ENCODE assay signal across 8 cellular contexts in the genomic region with DNA sequence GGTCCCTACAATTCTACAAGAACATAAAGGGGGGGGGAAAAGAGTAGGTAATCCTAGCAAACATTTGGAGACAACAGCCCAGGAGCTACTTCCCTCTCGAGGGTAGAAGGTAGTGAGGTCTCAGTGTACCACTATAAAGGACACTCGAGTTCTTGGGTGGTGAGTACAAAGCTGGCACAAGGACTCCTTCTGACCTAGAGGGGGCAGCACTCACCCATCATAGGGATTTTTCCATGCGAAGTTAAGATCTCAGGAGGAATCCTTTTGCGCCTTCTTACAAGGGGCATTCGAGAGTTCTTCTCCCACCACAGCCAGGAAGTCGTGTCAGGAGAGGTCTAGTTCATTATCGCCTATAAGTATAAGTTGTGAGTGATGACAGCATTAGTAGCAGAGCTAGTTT.
DNase-seq lines count a peak whose midpoint lies in the region; ATAC-seq and TF ChIP-seq lines count a peak whose summit lies in the region.

No MANE protein-coding gene starts in this region.

- H3K9me3 Mint-ChIP-seq in HFFc6, result no peaks in the 10 kb centered on the region
- no peaks in the 10 kb centered on the region for H3K9me3 Mint-ChIP-seq in activated CD8-positive, alpha-beta T cell treated with anti-CD3 and anti-CD28 coated beads for 36 hours

- intact Hi-C loops in activated CD8-positive, alpha-beta T cell treated with anti-CD3 and anti-CD28 coated beads for 36 hours (cut with micrococcal nuclease), result no loop called here

- H3K27me3 Mint-ChIP-seq in HFFc6 (ENCODE audit: insufficient read depth), result peaks cover 3% of the 10 kb centered on the region; the same call in 1 of the 2 replicates
- H3K27me3 Mint-ChIP-seq in activated CD8-positive, alpha-beta T cell treated with anti-CD3 and anti-CD28 coated beads for 36 hours, result peaks cover 2% of the 10 kb centered on the region

- no peak overlapping the region for H3K4me3 Mint-ChIP-seq in HFFc6
- no peak overlapping the region for H3K4me3 Mint-ChIP-seq in activated CD8-positive, alpha-beta T cell treated with anti-CD3 and anti-CD28 coated beads for 36 hours

- peaks cover 62% of the 10 kb centered on the region for H3K4me1 Mint-ChIP-seq in HFFc6 (ENCODE audit: low read depth)
- no peaks in the 10 kb centered on the region for H3K4me1 Mint-ChIP-seq in activated CD8-positive, alpha-beta T cell treated with anti-CD3 and anti-CD28 coated beads for 36 hours (ENCODE audit: low read depth)

- DNase-seq in AML-193 (lab: John Stamatoyannopoulos, UW) (peak; percentile 26 to 49), HFFc6 (peak; percentile 32), islet precursor cell (peak; percentile 80), COLO668 (lab: John Stamatoyannopoulos, UW; ENCODE audit: unreplicated experiment) (no peak), GM20000 (ENCODE audit: low spot score) (no peak), H4 (ENCODE audit: low spot score) (no peak)
- peak; percentile 13 for DNase-seq in activated CD8-positive, alpha-beta T cell treated with anti-CD3 and anti-CD28 coated beads for 36 hours

- H3K36me3 Mint-ChIP-seq in HFFc6 (ENCODE audit: low read depth), result no peaks in the 10 kb centered on the region
- H3K36me3 Mint-ChIP-seq in activated CD8-positive, alpha-beta T cell treated with anti-CD3 and anti-CD28 coated beads for 36 hours (ENCODE audit: low read depth), result no peaks in the 10 kb centered on the region

- no peak for ATAC-seq in activated CD8-positive, alpha-beta T cell treated with anti-CD3 and anti-CD28 coated beads for 36 hours
- no peak for ATAC-seq in GM21390 (IDR thresholded peaks at IDR 0.05; ENCODE audit: unreplicated experiment)

- TF ChIP-seq CTCF in HFFc6 (IDR thresholded peaks at IDR 0.05) (peak; percentile 80), GM20000 (IDR thresholded peaks at IDR 0.05; ENCODE audit: extremely low read depth, missing control alignments) (no peak)
- peak; percentile 11 for TF ChIP-seq CTCF in activated CD8-positive, alpha-beta T cell treated with anti-CD3 and anti-CD28 coated beads for 36 hours (IDR thresholded peaks at IDR 0.05)

- POLR2A ChIA-PET in activated CD8-positive, alpha-beta T cell treated with anti-CD3 and anti-CD28 coated beads for 36 hours (lab: Charles Lee), result interaction anchor here (0.8 to 1.3 kb wide), 2 partner anchors 10 to 1802 kb away, joined by 3 to 4 read pairs; no protein-coding TSS in a partner anchor

- no peak overlapping the region for H3K27ac Mint-ChIP-seq in HFFc6
- H3K27ac Mint-ChIP-seq in activated CD8-positive, alpha-beta T cell treated with anti-CD3 and anti-CD28 coated beads for 36 hours, result no peak overlapping the region

- CTCF ChIA-PET in activated CD8-positive, alpha-beta T cell treated with anti-CD3 and anti-CD28 coated beads for 36 hours (lab: Charles Lee), result interaction anchor here (1.1 to 2.9 kb wide), 3 partner anchors 9 to 342 kb away, joined by 3 to 10 read pairs (median 7); no protein-coding TSS in a partner anchor

Comparison
In these comparisons a context has a peak if more than half of its experiments do, and no peak if none do; other contexts are left out.
1. DNase-seq: peak in AML-193 (2 of 2), HFFc6 (single experiment), activated CD8-positive, alpha-beta T cell treated with anti-CD3 and anti-CD28 coated beads for 36 hours (single experiment) and islet precursor cell (single experiment); none in COLO668 (single experiment), GM20000 (single experiment) and H4 (single experiment).